Comparison of ENCODE assay signal across 8 cellular contexts in genomic region chr19:55677572-55678028, GRCh38. TPM values are rescaled to one million over a fixed set of nuclear protein-coding genes. Genes with fewer than 3 reads are reported as not detected.
A peak's percentile ranks its signal among the peaks of the same experiment; 100 is the strongest.
DNase-seq lines count a peak whose midpoint lies in the region; ATAC-seq and TF ChIP-seq lines count a peak whose summit lies in the region.

No MANE protein-coding gene starts in this region.

- no peak for DNase-seq in left ventricle myocardium inferior
- no peak for DNase-seq in cardiac septum (ENCODE audit: low spot score)
- DNase-seq in activated naive CD8-positive, alpha-beta T cell treated with anti-CD3 and anti-CD28 coated beads for 36 hours, result no peak
- DNase-seq in memory B cell (ENCODE audit: low spot score in 2 of 2), result no peak
- DNase-seq in upper lobe of left lung, result no peak
- DNase-seq in NCI-H2107 (lab: John Stamatoyannopoulos, UW), result no peak

- H3K27ac Mint-ChIP-seq in activated naive CD8-positive, alpha-beta T cell treated with anti-CD3 and anti-CD28 coated beads for 36 hours, result peak overlapping the region; percentile 2
- H3K27ac Mint-ChIP-seq in memory B cell, result peak overlapping the region; percentile 98

- TF ChIP-seq CTCF in left ventricle myocardium inferior (IDR thresholded peaks at IDR 0.05; ENCODE audit: borderline replicate concordance) (no peak), upper lobe of left lung (IDR thresholded peaks at IDR 0.05) (no peak)

- peaks cover 82% of the 10 kb centered on the region for H3K4me1 ChIP-seq in left ventricle myocardium inferior
- H3K4me1 ChIP-seq in upper lobe of left lung, result peaks cover 36 to 79% (median 48%) of the 10 kb centered on the region in 4 donors

- TF ChIP-seq EP300 in upper lobe of left lung (IDR thresholded peaks at IDR 0.05), result no peak

- H3K9me3 Mint-ChIP-seq in activated naive CD8-positive, alpha-beta T cell treated with anti-CD3 and anti-CD28 coated beads for 36 hours, result no peaks in the 10 kb centered on the region
- no peaks in the 10 kb centered on the region for H3K9me3 Mint-ChIP-seq in memory B cell

- ATAC-seq in memory B cell (ENCODE audit: low read depth), result no peak
- ATAC-seq in upper lobe of left lung (ENCODE audit: low FRiP score in 2 of 2), result no peak
- no peak for ATAC-seq in HG02852 (IDR thresholded peaks at IDR 0.05; ENCODE audit: unreplicated experiment)
- no peak for ATAC-seq in GM18868 (IDR thresholded peaks at IDR 0.05; ENCODE audit: unreplicated experiment)

- peaks cover 57% of the 10 kb centered on the region for H3K36me3 ChIP-seq in left ventricle myocardium inferior
- H3K36me3 ChIP-seq in upper lobe of left lung, result peaks cover 13 to 56% (median 44%) of the 10 kb centered on the region in 4 donors

- H3K9me3 ChIP-seq in left ventricle myocardium inferior (replicated peaks) (no peaks in the 10 kb centered on the region), upper lobe of left lung (no peaks in the 10 kb centered on the region)

- 62 to 63% methylated on average over 6 of the region's 6 CpGs for WGBS in upper lobe of left lung, 2 donors

- H3K4me1 Mint-ChIP-seq in activated naive CD8-positive, alpha-beta T cell treated with anti-CD3 and anti-CD28 coated beads for 36 hours, result peaks cover 47% of the 10 kb centered on the region
- peaks cover 50% of the 10 kb centered on the region for H3K4me1 Mint-ChIP-seq in memory B cell

- H3K4me3 Mint-ChIP-seq in activated naive CD8-positive, alpha-beta T cell treated with anti-CD3 and anti-CD28 coated beads for 36 hours, result no peak overlapping the region
- peak overlapping the region; percentile 98 for H3K4me3 Mint-ChIP-seq in memory B cell

- TF ChIP-seq POLR2A in upper lobe of left lung (IDR thresholded peaks at IDR 0.05), result no peak

- H3K27me3 ChIP-seq in left ventricle myocardium inferior (ENCODE audit: low read depth), result no peaks in the 10 kb centered on the region
- H3K27me3 ChIP-seq in upper lobe of left lung, result no peaks in the 10 kb centered on the region

- no peaks in the 10 kb centered on the region for H3K27me3 Mint-ChIP-seq in activated naive CD8-positive, alpha-beta T cell treated with anti-CD3 and anti-CD28 coated beads for 36 hours
- no peaks in the 10 kb centered on the region for H3K27me3 Mint-ChIP-seq in memory B cell

- H3K4me3 ChIP-seq in left ventricle myocardium inferior, result peak overlapping the region; percentile 93
- no peak overlapping the region for H3K4me3 ChIP-seq in upper lobe of left lung

- peaks cover 35% of the 10 kb centered on the region for H3K36me3 Mint-ChIP-seq in activated naive CD8-positive, alpha-beta T cell treated with anti-CD3 and anti-CD28 coated beads for 36 hours
- peaks cover 25% of the 10 kb centered on the region for H3K36me3 Mint-ChIP-seq in memory B cell

- H3K27ac ChIP-seq in left ventricle myocardium inferior (replicated peaks) (peak overlapping the region; percentile 97), upper lobe of left lung (peak overlapping the region in 3 of 4 donors; percentile 40 to 61 (median 42))

- intact Hi-C loops in left ventricle myocardium inferior (cut with micrococcal nuclease) (no loop called here), cardiac septum (cut with DNase I) (no loop called here)

RNA-seq across cellular contexts. Expression of gene EPN1, which starts 2.6 kb away (rescaled TPM):
- total RNA-seq in left ventricle myocardium inferior (205 TPM), cardiac septum (193 TPM), upper lobe of left lung (100 to 1,000 TPM in 4 of 6 donors, 10 to 100 TPM in 2; 59.7 to 357 (median 126) TPM)
- total RNA-seq in activated naive CD8-positive, alpha-beta T cell treated with anti-CD3 and anti-CD28 coated beads for 36 hours, result 10 to 100 TPM; 37.1 to 39.5 TPM

RNA-seq across cellular contexts. Expression of gene U2AF2, which starts 22.8 kb away (rescaled TPM):
- total RNA-seq in left ventricle myocardium inferior (74.0 TPM), cardiac septum (80.4 TPM), upper lobe of left lung (100 to 1,000 TPM in 4 of 6 donors, 10 to 100 TPM in 2; 57.7 to 294 (median 157) TPM)
- total RNA-seq in activated naive CD8-positive, alpha-beta T cell treated with anti-CD3 and anti-CD28 coated beads for 36 hours, result 100 to 1,000 TPM; 341 to 345 TPM

RNA-seq across cellular contexts. Expression of gene CCDC106, which starts 29.6 kb away (rescaled TPM):
- total RNA-seq in left ventricle myocardium inferior (14.6 TPM), cardiac septum (15.9 TPM), upper lobe of left lung (10 to 100 TPM; 15.3 to 44.0 (median 17.1) TPM)
- total RNA-seq in activated naive CD8-positive, alpha-beta T cell treated with anti-CD3 and anti-CD28 coated beads for 36 hours, result 10 to 100 TPM; 10.9 to 12.0 TPM

RNA-seq across cellular contexts. Expression of gene ZNF581, which starts 34.2 kb away (rescaled TPM):
- 7.1 TPM for total RNA-seq in left ventricle myocardium inferior
- 6.5 TPM for total RNA-seq in cardiac septum
- total RNA-seq in activated naive CD8-positive, alpha-beta T cell treated with anti-CD3 and anti-CD28 coated beads for 36 hours, result 10 to 100 TPM; 39.9 to 42.3 TPM
- 10 to 100 TPM; 15.6 to 38.8 (median 21.9) TPM for total RNA-seq in upper lobe of left lung

RNA-seq across cellular contexts. Expression of gene ZNF580, which starts 36.8 kb away (rescaled TPM):
- 11.8 TPM for total RNA-seq in left ventricle myocardium inferior
- 29.0 TPM for total RNA-seq in cardiac septum
- 10 to 100 TPM; 29.6 to 30.6 TPM for total RNA-seq in activated naive CD8-positive, alpha-beta T cell treated with anti-CD3 and anti-CD28 coated beads for 36 hours
- 10 to 100 TPM; 28.1 to 84.1 (median 38.0) TPM for total RNA-seq in upper lobe of left lung
